ENCODE assay signal across 8 cellular contexts in the genomic region with DNA sequence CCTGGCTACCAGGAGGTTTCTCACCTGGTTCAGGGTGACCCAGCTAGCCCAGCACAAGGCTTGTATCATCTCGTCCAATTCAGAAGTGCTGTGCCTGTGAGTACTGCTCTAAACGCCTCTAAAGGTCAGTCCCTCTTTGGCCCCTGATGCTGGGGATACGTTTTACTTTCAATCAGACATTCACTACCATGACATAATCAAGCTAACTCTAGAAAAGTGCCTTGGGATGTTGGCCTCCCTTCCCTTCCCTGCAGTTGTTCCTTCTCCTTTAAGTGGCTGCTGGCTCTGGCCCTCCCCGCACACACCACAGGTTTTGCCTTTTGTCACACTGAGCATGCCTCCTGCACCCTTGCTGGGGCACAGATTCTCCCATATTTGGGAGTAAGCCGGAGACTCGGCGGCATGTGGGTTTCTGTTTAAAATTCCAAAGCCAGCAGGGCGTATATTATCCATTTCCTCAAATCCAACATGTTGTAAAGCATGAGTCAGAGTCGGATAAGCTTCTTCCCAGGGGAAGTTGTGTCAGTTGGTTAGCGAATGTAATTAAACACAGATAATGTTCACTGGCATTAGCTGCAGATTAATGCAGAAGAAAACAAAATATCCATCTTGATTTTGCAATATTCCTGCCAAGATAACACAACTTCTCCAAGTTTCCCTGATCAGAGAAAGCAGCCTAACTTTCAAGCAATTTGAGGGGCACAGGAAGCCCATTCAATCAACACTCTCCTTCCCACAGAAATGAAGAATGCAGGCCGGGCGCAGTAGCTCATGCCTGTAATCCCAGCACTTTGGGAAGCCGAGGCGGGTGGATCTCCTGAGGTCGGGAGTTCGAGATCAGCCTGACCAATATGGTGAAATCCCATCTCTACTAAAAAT. TPM values are rescaled to one million over a fixed set of nuclear protein-coding genes. Genes with fewer than 3 reads are reported as not detected.
A peak's percentile ranks its signal among the peaks of the same experiment; 100 is the strongest.
DNase-seq lines count a peak whose midpoint lies in the region; ATAC-seq and TF ChIP-seq lines count a peak whose summit lies in the region.

No MANE protein-coding gene starts in this region.

- no peak for TF ChIP-seq EP300 in suprapubic skin (IDR thresholded peaks at IDR 0.05)

- no peak for ATAC-seq in HG02870 (IDR thresholded peaks at IDR 0.05; ENCODE audit: unreplicated experiment)

- no peak for TF ChIP-seq POLR2A in suprapubic skin (IDR thresholded peaks at IDR 0.05)

- peak overlapping the region; percentile 27 to 62 for H3K9ac ChIP-seq in colonic mucosa (ENCODE audit: low read depth in 2 of 2, low read length in 2 of 2)

- H3K9me3 ChIP-seq in colonic mucosa (no peaks in the 10 kb centered on the region), suprapubic skin (no peaks in the 10 kb centered on the region)

- H3K4me1 ChIP-seq in colonic mucosa, result no peaks in the 10 kb centered on the region
- H3K4me1 ChIP-seq in suprapubic skin, result peaks cover 27% of the 10 kb centered on the region

- intact Hi-C loops in colonic mucosa (cut with DNase I), result no loop called here

- H3K36me3 ChIP-seq in colonic mucosa (no peaks in the 10 kb centered on the region), suprapubic skin (no peaks in the 10 kb centered on the region)

- peak; percentile 81 for DNase-seq in CD1c-positive myeloid dendritic cell (ENCODE audit: extremely low spot score)
- peak; percentile 3 to 79 for DNase-seq in NCI-H446 (lab: John Stamatoyannopoulos, UW)
- DNase-seq in colonic mucosa, result peak; percentile 81
- DNase-seq in left kidney (ENCODE audit: low read depth, low spot score), result peak; percentile 85
- DNase-seq in suprapubic skin (ENCODE audit: low spot score in 2 of 2), result peak; percentile 88 to 89
- DNase-seq in NCI-H2227 (lab: John Stamatoyannopoulos, UW; ENCODE audit: unreplicated experiment), result no peak
- DNase-seq in stimulated activated CD4-positive, alpha-beta T cell treated with anti-CD3 and anti-CD28 coated beads, Interleukin-4, amount 100 ng/mL, for 24 hours, result no peak

- TF ChIP-seq CTCF in colonic mucosa (IDR thresholded peaks at IDR 0.05), result no peak
- TF ChIP-seq CTCF in suprapubic skin (IDR thresholded peaks at IDR 0.05), result no peak

- WGBS in suprapubic skin, result 21% methylated on average over 16 of the region's 16 CpGs

- H3K27ac ChIP-seq in colonic mucosa (peak overlapping the region; percentile 62), suprapubic skin (peak overlapping the region; percentile 78)

- H3K27me3 ChIP-seq in colonic mucosa, result no peaks in the 10 kb centered on the region
- H3K27me3 ChIP-seq in suprapubic skin, result no peaks in the 10 kb centered on the region

- no peak overlapping the region for H3K4me3 ChIP-seq in colonic mucosa
- peak overlapping the region; percentile 15 for H3K4me3 ChIP-seq in suprapubic skin

RNA-seq across cellular contexts. Expression of a gene that starts 31.8 kb away (rescaled TPM):
- total RNA-seq in colonic mucosa, result 100 to 1,000 TPM in 1 of 2 donors, 10 to 100 TPM in 1; 99.9 to 179 TPM
- 10 to 100 TPM; 54.8 to 92.9 (median 64.7) TPM for total RNA-seq in suprapubic skin

RNA-seq across cellular contexts. Expression of a gene that starts 55.2 kb away (rescaled TPM):
- total RNA-seq in colonic mucosa (10 to 100 TPM in 1 of 2 donors, 1 to 10 TPM in 1; 4.0 to 11.4 TPM), suprapubic skin (10 to 100 TPM in 2 of 4 donors, 1 to 10 TPM in 2; 8.4 to 19.1 (median 10.8) TPM)

Comparison
In these comparisons a context has a peak if more than half of its experiments do, and no peak if none do; other contexts are left out.
1. DNase-seq: peak in CD1c-positive myeloid dendritic cell (single experiment), NCI-H446 (2 of 2), colonic mucosa (single experiment), left kidney (single experiment) and suprapubic skin (2 of 2); none in NCI-H2227 (single experiment) and stimulated activated CD4-positive, alpha-beta T cell treated with anti-CD3 and anti-CD28 coated beads, Interleukin-4, amount 100 ng/mL, for 24 hours (single experiment).